In the genomic region with DNA sequence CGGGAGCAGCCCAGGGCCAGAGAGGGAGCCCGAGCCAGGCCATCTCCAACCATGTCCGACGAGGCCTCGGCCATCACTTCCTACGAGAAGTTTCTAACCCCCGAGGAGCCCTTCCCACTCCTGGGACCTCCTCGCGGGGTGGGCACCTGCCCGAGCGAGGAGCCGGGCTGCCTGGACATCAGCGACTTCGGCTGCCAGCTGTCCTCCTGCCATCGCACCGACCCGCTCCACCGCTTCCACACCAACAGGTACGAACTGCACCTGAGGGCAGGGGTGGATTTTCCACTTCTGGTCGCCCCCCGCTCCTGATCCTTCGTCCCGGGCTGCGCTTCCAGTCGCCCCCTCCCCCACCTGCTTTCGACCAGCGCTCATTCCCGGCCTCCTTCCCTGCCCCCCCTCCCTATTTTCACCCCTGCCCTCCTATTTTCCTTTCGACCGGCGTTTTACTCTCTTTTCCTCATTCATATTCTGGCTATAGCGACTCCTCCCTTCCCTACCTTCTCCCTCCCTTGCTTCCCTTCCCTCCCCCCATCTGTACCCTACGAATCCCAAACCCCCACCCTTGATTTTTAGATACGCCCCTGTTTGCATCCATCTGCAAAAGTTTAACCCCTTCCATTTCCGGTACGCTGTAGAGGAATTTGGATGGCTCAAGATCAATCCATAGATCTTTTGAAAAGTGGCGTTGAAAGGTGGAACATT, we compare ENCODE assay signal across 8 cellular contexts. TPM values are rescaled to one million over a fixed set of nuclear protein-coding genes. Genes with fewer than 3 reads are reported as not detected.
A peak's percentile ranks its signal among the peaks of the same experiment; 100 is the strongest.
DNase-seq lines count a peak whose midpoint lies in the region; ATAC-seq and TF ChIP-seq lines count a peak whose summit lies in the region.

No MANE protein-coding gene starts in this region.

- H3K36me3 ChIP-seq in H7 (replicated peaks; ENCODE audit: control insufficient read depth, insufficient read depth, low read length), result no peaks in the 10 kb centered on the region

- peak overlapping the region; percentile 72 for H3K27ac ChIP-seq in 22Rv1

- DNase-seq in H7 (no peak), immature natural killer cell (no peak), SW 1271 (lab: John Stamatoyannopoulos, UW) (no peak)
- DNase-seq in activated naive CD4-positive, alpha-beta T cell treated with anti-CD3 and anti-CD28 coated beads, Interleukin-2, amount 50 U/mL, for 72 hours (ENCODE audit: low spot score in 2 of 2), result no peak
- no peak for DNase-seq in stimulated activated CD4-positive, alpha-beta T cell treated with anti-CD3 and anti-CD28 coated beads, Interleukin-4, amount 100 ng/mL, for 24 hours

- peaks cover 37 to 43% of the 10 kb centered on the region in 2 donors for H3K4me1 Mint-ChIP-seq in immature natural killer cell
- H3K4me1 Mint-ChIP-seq in stimulated activated naive CD8-positive, alpha-beta T cell treated with anti-CD3 and anti-CD28 coated beads, Interleukin-15, Interleukin-2, amounts not matched to agents 100 ng/mL and 50 ng/mL, for 24 hours (ENCODE audit: low read depth), result peaks cover 32% of the 10 kb centered on the region

- peaks cover 2% of the 10 kb centered on the region for H3K27me3 ChIP-seq in H7 (ENCODE audit: control insufficient read depth, insufficient read depth, low read length)

- H3K27ac Mint-ChIP-seq in activated naive CD4-positive, alpha-beta T cell treated with anti-CD3 and anti-CD28 coated beads, Interleukin-2, amount 50 U/mL, for 72 hours, result peak overlapping the region; percentile 44 to 66
- H3K27ac Mint-ChIP-seq in immature natural killer cell, result peak overlapping the region; percentile 40 to 90 (median 76)
- H3K27ac Mint-ChIP-seq in stimulated activated naive CD8-positive, alpha-beta T cell treated with anti-CD3 and anti-CD28 coated beads, Interleukin-15, Interleukin-2, amounts not matched to agents 100 ng/mL and 50 ng/mL, for 24 hours, result no peak overlapping the region

- no peak for TF ChIP-seq CTCF in 22Rv1 (IDR thresholded peaks at IDR 0.05)

- ATAC-seq in activated naive CD4-positive, alpha-beta T cell treated with anti-CD3 and anti-CD28 coated beads, Interleukin-2, amount 50 U/mL, for 72 hours, result no peak
- no peak for ATAC-seq in GM18867 (IDR thresholded peaks at IDR 0.05; ENCODE audit: unreplicated experiment)

- peak overlapping the region; percentile 71 to 82 (median 74) for H3K4me3 Mint-ChIP-seq in immature natural killer cell
- peak overlapping the region; percentile 76 for H3K4me3 Mint-ChIP-seq in stimulated activated naive CD8-positive, alpha-beta T cell treated with anti-CD3 and anti-CD28 coated beads, Interleukin-15, Interleukin-2, amounts not matched to agents 100 ng/mL and 50 ng/mL, for 24 hours

- H3K9me3 Mint-ChIP-seq in activated naive CD4-positive, alpha-beta T cell treated with anti-CD3 and anti-CD28 coated beads, Interleukin-2, amount 50 U/mL, for 72 hours, result no peaks in the 10 kb centered on the region
- no peaks in the 10 kb centered on the region for H3K9me3 Mint-ChIP-seq in immature natural killer cell
- no peaks in the 10 kb centered on the region for H3K9me3 Mint-ChIP-seq in stimulated activated naive CD8-positive, alpha-beta T cell treated with anti-CD3 and anti-CD28 coated beads, Interleukin-15, Interleukin-2, amounts not matched to agents 100 ng/mL and 50 ng/mL, for 24 hours

- peak overlapping the region; percentile 88 for H3K4me3 ChIP-seq in H7 (ENCODE audit: insufficient read depth, low read depth, low read length)

- peaks cover 0 to 9% (median 2%) of the 10 kb centered on the region in 3 donors for H3K27me3 Mint-ChIP-seq in immature natural killer cell (ENCODE audit: low read depth in 3 of 3)
- H3K27me3 Mint-ChIP-seq in stimulated activated naive CD8-positive, alpha-beta T cell treated with anti-CD3 and anti-CD28 coated beads, Interleukin-15, Interleukin-2, amounts not matched to agents 100 ng/mL and 50 ng/mL, for 24 hours, result no peaks in the 10 kb centered on the region

- peaks cover 0 to 4% of the 10 kb centered on the region in 2 donors for H3K36me3 Mint-ChIP-seq in activated naive CD4-positive, alpha-beta T cell treated with anti-CD3 and anti-CD28 coated beads, Interleukin-2, amount 50 U/mL, for 72 hours
- H3K36me3 Mint-ChIP-seq in immature natural killer cell, result no peaks in the 10 kb centered on the region
- H3K36me3 Mint-ChIP-seq in stimulated activated naive CD8-positive, alpha-beta T cell treated with anti-CD3 and anti-CD28 coated beads, Interleukin-15, Interleukin-2, amounts not matched to agents 100 ng/mL and 50 ng/mL, for 24 hours (ENCODE audit: low read depth), result peaks cover 4% of the 10 kb centered on the region

RNA-seq across cellular contexts. Expression of gene FAM199X, which starts 0.6 kb away (rescaled TPM):
- 23.9 and 25.7 TPM in 2 replicates for total RNA-seq in H7 (2014; rRNA removed; shearing (Covaris generic))
- 10 to 100 TPM in 1 of 2 donors, 1 to 10 TPM in 1; 7.3 to 10.6 TPM for total RNA-seq in activated naive CD4-positive, alpha-beta T cell treated with anti-CD3 and anti-CD28 coated beads, Interleukin-2, amount 50 U/mL, for 72 hours
- polyA plus RNA-seq in immature natural killer cell, result 10 to 100 TPM; 13.1 to 24.7 (median 13.6) TPM

RNA-seq across cellular contexts. Expression of gene SLC25A53, which starts 10.1 kb away (rescaled TPM):
- total RNA-seq in H7 (2014; rRNA removed; shearing (Covaris generic)), result 2.2 and 2.3 TPM in 2 replicates
- total RNA-seq in activated naive CD4-positive, alpha-beta T cell treated with anti-CD3 and anti-CD28 coated beads, Interleukin-2, amount 50 U/mL, for 72 hours, result 1 to 10 TPM; 4.2 to 8.1 TPM
- polyA plus RNA-seq in immature natural killer cell, result 10 to 100 TPM in 2 of 3 donors, 1 to 10 TPM in 1; 9.9 to 14.9 (median 13.9) TPM

RNA-seq across cellular contexts. Expression of gene ZCCHC18, which starts 54.6 kb away (rescaled TPM):
- 3.5 and 6.0 TPM in 2 replicates for total RNA-seq in H7 (2014; rRNA removed; shearing (Covaris generic))
- total RNA-seq in activated naive CD4-positive, alpha-beta T cell treated with anti-CD3 and anti-CD28 coated beads, Interleukin-2, amount 50 U/mL, for 72 hours, result 1 to 10 TPM in 1 of 2 donors, under 1 TPM in 1; 0.18 to 1.9 TPM
- polyA plus RNA-seq in immature natural killer cell, result 1 to 10 TPM; 4.0 to 5.0 (median 4.3) TPM
